In genomic region chr12:124517260-124518050, GRCh38 we compare ENCODE assay signal across 8 cellular contexts. TPM values are rescaled to one million over a fixed set of nuclear protein-coding genes. Genes with fewer than 3 reads are reported as not detected.
DNase-seq lines count a peak whose midpoint lies in the region; ATAC-seq, FAIRE-seq and TF ChIP-seq lines count a peak whose summit lies in the region.

No MANE protein-coding gene starts in this region.

- H3K79me2 ChIP-seq in endothelial cell of umbilical vein (ENCODE audit: control insufficient read depth, insufficient read depth, low read length): peaks cover 47% of the 10 kb centered on the region

- no peaks in the 10 kb centered on the region for H3K9me1 ChIP-seq in endothelial cell of umbilical vein (replicated peaks; ENCODE audit: control insufficient read depth, extremely low read depth, insufficient read depth, low read length)

- H4K20me1 ChIP-seq in endothelial cell of umbilical vein (replicated peaks; ENCODE audit: control insufficient read depth, extremely low read depth, insufficient read depth, low read length): no peaks in the 10 kb centered on the region

- DNase-seq in DMS53 treated with DMSO at 0.1 percent for 48 hours (lab: John Stamatoyannopoulos, UW; ENCODE audit: unreplicated experiment) (peak; percentile 19), NCI-H69 (lab: John Stamatoyannopoulos, UW) (peak; percentile 97), endothelial cell of umbilical vein (ENCODE audit: low read depth, low spot score) (peak; percentile 79), T1000 (lab: John Stamatoyannopoulos, UW) (no peak), natural killer cell (no peak), SK-N-DZ (ENCODE audit: low spot score) (no peak)

- no peak for TF ChIP-seq POLR2A in endothelial cell of umbilical vein (IDR thresholded peaks at IDR 0.05; ENCODE audit: low read depth, low read length)

- CTCF ChIA-PET in endothelial cell of umbilical vein (lab: Charles Lee): interaction anchor here (1.5 to 3.2 kb wide), 6 partner anchors 34 to 249 kb away, joined by 5 to 14 read pairs (median 6); no protein-coding TSS in a partner anchor

- H3K36me3 ChIP-seq in endothelial cell of umbilical vein (ENCODE audit: control insufficient read depth in 2 of 2, extremely low read depth in 1 of 2, insufficient read depth in 2 of 2, low read length in 2 of 2): no peaks in the 10 kb centered on the region
- H3K36me3 ChIP-seq in mucosa of stomach (ENCODE audit: control insufficient read depth, insufficient read depth, low read length): no peaks in the 10 kb centered on the region

- no TSS peak for BruUV-seq in endothelial cell of umbilical vein (replicated peaks; lab: Mats Ljungman, UMichigan)

- peaks cover 65% of the 10 kb centered on the region for H3K4me1 ChIP-seq in endothelial cell of umbilical vein (ENCODE audit: control insufficient read depth, extremely low read depth, insufficient read depth, low read length)
- H3K4me1 ChIP-seq in mucosa of stomach (ENCODE audit: control insufficient read depth, insufficient read depth, low read length): peaks cover 71% of the 10 kb centered on the region

- H3K27ac ChIP-seq in endothelial cell of umbilical vein (ENCODE audit: insufficient read depth, low read depth, low read length): peak overlapping the region; percentile 91

- peak in 1 of 2 donors; percentile 4 for TF ChIP-seq CTCF in endothelial cell of umbilical vein (IDR thresholded peaks at IDR 0.05; ENCODE audit: extremely low read depth in 1 of 2, insufficient read depth in 1 of 2, low read depth in 1 of 2, low read length in 2 of 2)
- no peak for TF ChIP-seq CTCF in natural killer cell (IDR thresholded peaks at IDR 0.05)

- H3K4me1 Mint-ChIP-seq in natural killer cell: peaks cover 25 to 40% of the 10 kb centered on the region in 2 donors

- H3K27me3 ChIP-seq in endothelial cell of umbilical vein (ENCODE audit: control insufficient read depth in 2 of 2, insufficient read depth in 2 of 2, low read length in 2 of 2) (no peaks in the 10 kb centered on the region), mucosa of stomach (ENCODE audit: control insufficient read depth, insufficient read depth, low read length) (no peaks in the 10 kb centered on the region)

- FAIRE-seq in endothelial cell of umbilical vein (lab: Jason Lieb, UNC): peak; percentile 49

- H3K4me3 Mint-ChIP-seq in natural killer cell: no peak overlapping the region

- peak overlapping the region; percentile 46 for H3K4me2 ChIP-seq in endothelial cell of umbilical vein (ENCODE audit: insufficient read depth, low read length)

- H3K9ac ChIP-seq in endothelial cell of umbilical vein (replicated peaks; ENCODE audit: extremely low read depth, insufficient read depth, low read length) (peak overlapping the region; percentile 77), mucosa of stomach (ENCODE audit: low read length) (peak overlapping the region; percentile 67)

- no peaks in the 10 kb centered on the region for H3K9me3 Mint-ChIP-seq in natural killer cell

- peak overlapping the region in 1 of 2 donors; percentile 63 for H3K27ac Mint-ChIP-seq in natural killer cell

- H3K4me3 ChIP-seq in endothelial cell of umbilical vein (replicated peaks in 1 of 3; ENCODE audit: insufficient read depth in 1 of 3, low read depth in 1 of 3, low read length in 3 of 3): peak overlapping the region in 1 of 3 experiments; percentile 19
- no peak overlapping the region for H3K4me3 ChIP-seq in mucosa of stomach (ENCODE audit: low read length)

- POLR2A ChIA-PET in endothelial cell of umbilical vein (lab: Charles Lee): no interaction called here

- H3K27me3 Mint-ChIP-seq in natural killer cell (ENCODE audit: low read depth in 2 of 2): peaks cover 0 to 5% of the 10 kb centered on the region in 2 donors

- H3K36me3 Mint-ChIP-seq in natural killer cell: no peaks in the 10 kb centered on the region

- ATAC-seq in HG02642 (IDR thresholded peaks at IDR 0.05; ENCODE audit: poor library complexity, unreplicated experiment): no peak
- ATAC-seq in natural killer cell: no peak

- no peaks in the 10 kb centered on the region for H3K9me3 ChIP-seq in endothelial cell of umbilical vein (replicated peaks; ENCODE audit: control insufficient read depth, insufficient read depth, low read length)
- no peaks in the 10 kb centered on the region for H3K9me3 ChIP-seq in mucosa of stomach (ENCODE audit: control insufficient read depth, low read length)

- intact Hi-C loops in endothelial cell of umbilical vein (cut with micrococcal nuclease) (loop anchor here (1.0 to 2.0 kb wide), 5 partner anchors 65 to 223 kb away; no protein-coding TSS in a partner anchor), natural killer cell (cut with micrococcal nuclease) (no loop called here)

- dilution Hi-C loops in endothelial cell of umbilical vein (cut with MboI; ENCODE audit: extremely low pct_ligation_motif_present, low sequenced_read_pairs): no loop called here

- no peak overlapping the region for H2AFZ ChIP-seq in endothelial cell of umbilical vein (ENCODE audit: low read depth, low read length)

TF ChIP-seq in endothelial cell of umbilical vein, 7 proteins besides CTCF, POLR2A, EP300 and RAD21:
- TF ChIP-seq GATA2 (IDR thresholded peaks at IDR 0.05; ENCODE audit: insufficient read depth, insufficient read length, low read depth, low read length) (no peak), MYC (IDR thresholded peaks at IDR 0.05; ENCODE audit: low read depth, low read length) (no peak), JUN (IDR thresholded peaks at IDR 0.05; ENCODE audit: borderline replicate concordance, insufficient read depth, insufficient read length, low read depth) (no peak), POLR2AphosphoS5 (IDR thresholded peaks at IDR 0.05; ENCODE audit: insufficient read depth, low read depth, low read length) (no peak), MAX (IDR thresholded peaks at IDR 0.05; ENCODE audit: insufficient read depth, insufficient read length) (no peak), FOS (IDR thresholded peaks at IDR 0.05; ENCODE audit: borderline replicate concordance, insufficient read depth, low read length) (no peak), EZH2 (IDR thresholded peaks at IDR 0.05; ENCODE audit: borderline replicate concordance, low read depth, low read length, severe bottlenecking) (no peak)

RNA-seq across cellular contexts. Expression of gene NCOR2, which starts 50.0 kb away (rescaled TPM):
- total RNA-seq in endothelial cell of umbilical vein (241 and 297 TPM in 2 replicates), natural killer cell (100 to 1,000 TPM; 109 to 126 (median 125) TPM)
- 20.9 and 26.5 TPM in 2 replicates for polyA plus RNA-seq in endothelial cell of umbilical vein
- 28.9 and 33.3 TPM in 2 replicates for polyA plus RNA-seq in endothelial cell of umbilical vein (2011; cell fraction: cytosol; rRNA removed)
- 83.4 and 92.8 TPM in 2 replicates for polyA plus RNA-seq in endothelial cell of umbilical vein (2011; cell fraction: nucleus; rRNA removed)
- 128 and 157 TPM in 2 replicates for polyA plus RNA-seq in endothelial cell of umbilical vein (2012)
- polyA minus RNA-seq in endothelial cell of umbilical vein: 26.9 and 33.3 TPM in 2 replicates
- 37.7 TPM for polyA minus RNA-seq in endothelial cell of umbilical vein (2011; cell fraction: cytosol; rRNA and poly(A)+ RNA removed)
- 53.8 and 94.2 TPM in 2 replicates for polyA minus RNA-seq in endothelial cell of umbilical vein (2011; cell fraction: nucleus; rRNA and poly(A)+ RNA removed)
- polyA plus RNA-seq in SK-N-DZ (2014; cell fraction: cytosol; rRNA removed): 11.5 and 13.0 TPM in 2 replicates
- 19.1 and 41.1 TPM in 2 replicates for polyA plus RNA-seq in SK-N-DZ (2014; cell fraction: nucleus; rRNA removed)

Comparison
In these comparisons a context has a peak if more than half of its experiments do, and no peak if none do; other contexts are left out.
1. DNase-seq: peak in DMS53 treated with DMSO at 0.1 percent for 48 hours (single experiment), NCI-H69 (single experiment) and endothelial cell of umbilical vein (single experiment); none in T1000 (single experiment), natural killer cell (single experiment) and SK-N-DZ (single experiment).